ENCODE assay signal across 8 cellular contexts in the genomic region with DNA sequence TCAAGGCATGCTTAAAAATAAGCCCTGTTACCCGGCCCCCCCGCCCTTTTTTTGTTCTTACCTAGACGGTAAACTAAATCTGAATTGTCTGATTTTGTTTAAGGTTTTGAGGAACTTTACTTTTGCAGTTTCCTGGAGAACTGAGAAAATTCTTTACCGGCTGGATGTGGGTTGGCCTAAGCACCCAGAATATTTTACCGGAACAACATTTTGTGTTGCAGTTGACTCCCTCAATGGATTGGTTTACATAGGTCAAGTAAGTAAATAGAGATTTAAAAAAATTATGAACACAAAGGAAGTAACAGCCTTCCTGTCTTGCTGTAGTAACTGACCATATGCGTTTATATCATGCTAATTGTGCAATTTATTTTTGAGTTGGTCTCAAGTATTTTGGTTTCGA. TPM values are rescaled to one million over a fixed set of nuclear protein-coding genes. Genes with fewer than 3 reads are reported as not detected.
A peak's percentile ranks its signal among the peaks of the same experiment; 100 is the strongest.
DNase-seq lines count a peak whose midpoint lies in the region; ATAC-seq and TF ChIP-seq lines count a peak whose summit lies in the region.

No MANE protein-coding gene starts in this region.

- DNase-seq in BJ (ENCODE audit: low read depth) (no peak), KG1 (lab: John Stamatoyannopoulos, UW) (peak; percentile 46), breast epithelium (ENCODE audit: low spot score in 2 of 2) (no peak), naive B cell (no peak), activated gamma-delta T cell (lab: John Stamatoyannopoulos, UW) (no peak)
- no peak for DNase-seq in central memory CD4-positive, alpha-beta T cell

- peak overlapping the region; percentile 95 to 99 (median 98) for H3K27ac Mint-ChIP-seq in naive B cell

- H3K36me3 ChIP-seq in BJ (ENCODE audit: control insufficient read depth, insufficient read depth, low read length) (no peaks in the 10 kb centered on the region), breast epithelium (no peaks in the 10 kb centered on the region)

- H3K27me3 Mint-ChIP-seq in naive B cell: no peaks in the 10 kb centered on the region

- peaks cover 0 to 15% of the 10 kb centered on the region in 2 donors for H3K4me1 ChIP-seq in breast epithelium

- H3K4me1 Mint-ChIP-seq in naive B cell: peaks cover 39 to 60% (median 42%) of the 10 kb centered on the region in 3 donors

- no peak for ATAC-seq in naive B cell (ENCODE audit: low read depth in 2 of 2)
- no peak for ATAC-seq in HG03025 (IDR thresholded peaks at IDR 0.05; ENCODE audit: low FRiP score, unreplicated experiment)
- ATAC-seq in HG03097 (IDR thresholded peaks at IDR 0.05; ENCODE audit: low FRiP score, unreplicated experiment): no peak

- H3K9me3 Mint-ChIP-seq in naive B cell: no peaks in the 10 kb centered on the region

- CTCF ChIA-PET in BJ (lab: Yijun Ruan, JAX): no interaction called here

- peak overlapping the region; percentile 90 to 94 for H3K27ac ChIP-seq in breast epithelium

- peak overlapping the region; percentile 95 to 99 (median 98) for H3K4me3 Mint-ChIP-seq in naive B cell

- H3K36me3 Mint-ChIP-seq in naive B cell: no peaks in the 10 kb centered on the region

- POLR2A ChIA-PET in BJ (lab: Charles Lee): interaction anchor here (0.5 kb wide), 1 partner anchor 14 kb away, joined by 3 read pairs; no protein-coding TSS in a partner anchor

- TF ChIP-seq CTCF in BJ (IDR thresholded peaks at IDR 0.05; ENCODE audit: insufficient read depth, low read depth, low read length) (no peak), breast epithelium (IDR thresholded peaks at IDR 0.05) (no peak)

- intact Hi-C loops in breast epithelium (cut with DNase I; ENCODE audit: low total_unique reads): no loop called here

- no peaks in the 10 kb centered on the region for H3K27me3 ChIP-seq in BJ (ENCODE audit: control insufficient read depth, insufficient read depth, low read length)
- H3K27me3 ChIP-seq in breast epithelium: no peaks in the 10 kb centered on the region

- H3K9me3 ChIP-seq in breast epithelium: no peaks in the 10 kb centered on the region

- no peak for TF ChIP-seq POLR2A in breast epithelium (IDR thresholded peaks at IDR 0.05)

- H3K4me3 ChIP-seq in BJ (ENCODE audit: low read depth, low read length) (peak overlapping the region; percentile 92), breast epithelium (peak overlapping the region; percentile 75 to 90 (median 89))

RNA-seq across cellular contexts. Expression of a gene that starts 0.8 kb away (rescaled TPM):
- 6.8 and 12.6 TPM in 2 replicates for polyA plus RNA-seq in BJ (2011; rRNA removed)
- 5.5 and 5.6 TPM in 2 replicates for polyA minus RNA-seq in BJ (2011; rRNA and poly(A)+ RNA removed)
- 10 to 100 TPM; 21.6 to 39.5 (median 37.6) TPM for total RNA-seq in breast epithelium
- polyA plus RNA-seq in naive B cell (ENCODE audit: low read depth in 6 of 6): 1 to 10 TPM; 3.3 to 7.6 (median 6.5) TPM

RNA-seq across cellular contexts. Expression of a gene that starts 1.1 kb away (rescaled TPM):
- polyA plus RNA-seq in BJ (2011; rRNA removed): 10.7 and 13.0 TPM in 2 replicates
- polyA minus RNA-seq in BJ (2011; rRNA and poly(A)+ RNA removed): 7.1 and 8.2 TPM in 2 replicates
- 10 to 100 TPM; 16.1 to 25.5 (median 20.3) TPM for total RNA-seq in breast epithelium
- polyA plus RNA-seq in naive B cell (ENCODE audit: low read depth in 6 of 6): 10 to 100 TPM in 3 of 6 donors, 1 to 10 TPM in 3; 3.6 to 19.7 (median 10.5) TPM

RNA-seq across cellular contexts. Expression of a gene that starts 48.4 kb away (rescaled TPM):
- polyA plus RNA-seq in BJ (2011; rRNA removed) (not detected in 2 replicates), naive B cell (ENCODE audit: low read depth in 6 of 6) (not detected)
- polyA minus RNA-seq in BJ (2011; rRNA and poly(A)+ RNA removed): not detected in 2 replicates
- not detected for total RNA-seq in breast epithelium
